In genomic region chr2:159736048-159736447, GRCh38 we compare ENCODE assay signal across 17 cellular contexts. TPM values are rescaled to one million over a fixed set of nuclear protein-coding genes. Genes with fewer than 3 reads are reported as not detected.
DNase-seq lines count a peak whose midpoint lies in the region; ATAC-seq, FAIRE-seq and TF ChIP-seq lines count a peak whose summit lies in the region.
"Had no signal": no experiment of that assay in that cellular context is flagged by ENCODE, and none has a peak within 500 bp of the region (broad histone marks: within the 10 kb centered on the region; RNA-seq: fewer than 3 reads in every experiment).

No MANE protein-coding gene starts in this region.

- peak overlapping the region; percentile 40; the same call in 1 of the 2 replicates for H3K4ac ChIP-seq in IMR-90 (ENCODE audit: low read depth, low read length)

- TF ChIP-seq RAD21 in IMR-90 (IDR thresholded peaks at IDR 0.05; ENCODE audit: low read length) (no peak), K562 (CRISPR knock-in tag; conservative IDR thresholded peaks at IDR 0.05 in 1 of 2, IDR thresholded peaks at IDR 0.05 in 1 of 2) (no peak)

- H2BK20ac ChIP-seq in IMR-90 (ENCODE audit: low read depth, low read length): no peak overlapping the region

- peaks cover 55% of the 10 kb centered on the region for H3K4me1 Mint-ChIP-seq in activated T-cell treated with anti-CD3 and anti-CD28 coated beads, Interleukin-2, amount 50 U/mL, for 24 hours (ENCODE audit: low read depth)

- H3K4me2 ChIP-seq in IMR-90 (ENCODE audit: low read depth, low read length): peak overlapping the region; percentile 23; the same call in 1 of the 2 replicates
- H3K4me2 ChIP-seq in K562 (ENCODE audit: insufficient read depth, low read length): no peak overlapping the region

- peak overlapping the region; percentile 56; the same call in 1 of the 2 replicates for H3K23ac ChIP-seq in IMR-90 (ENCODE audit: low read depth, low read length)

- intact Hi-C loops in IMR-90 (cut with micrococcal nuclease) (no loop called here), K562 (cut with micrococcal nuclease) (no loop called here)

- H3K36me3 ChIP-seq in IMR-90 (ENCODE audit: control insufficient read depth, insufficient read depth, low read length) (peaks cover 43% of the 10 kb centered on the region), K562 (ENCODE audit: control insufficient read depth, insufficient read depth, low read length) (peaks cover 90% of the 10 kb centered on the region)

- no peak for TF ChIP-seq EP300 in K562 (IDR thresholded peaks at IDR 0.05; ENCODE audit: low read length)

- no peaks in the 10 kb centered on the region for H3K27me3 Mint-ChIP-seq in activated T-cell treated with anti-CD3 and anti-CD28 coated beads, Interleukin-2, amount 50 U/mL, for 24 hours
- H3K27me3 Mint-ChIP-seq: naive B cell had no signal

- CTCF ChIA-PET in IMR-90 (lab: Yijun Ruan, JAX) (no interaction called here), K562 (lab: Yijun Ruan, JAX; ENCODE audit: low intra/inter-chr PET ratio) (no interaction called here)

- no peak overlapping the region for H4K91ac ChIP-seq in IMR-90 (ENCODE audit: insufficient read depth, low read depth, low read length)

- H3K79me1 ChIP-seq in IMR-90 (ENCODE audit: low read depth in 1 of 2, low read length in 2 of 2): peaks cover 31 to 56% of the 10 kb centered on the region in 2 experiments

- no CpG with 5 or more reads among the region's 3 CpGs for WGBS in IMR-90 (ENCODE audit: extremely low coverage in 2 of 2, insufficient read length in 1 of 2), 2 experiments
- 64% methylated on average over 3 of the region's 3 CpGs for WGBS in K562 (ENCODE audit: insufficient coverage, low coverage, missing lambda C conversion rate)

- no peak for DNase-seq in activated T-cell treated with anti-CD3 and anti-CD28 coated beads, Interleukin-2, amount 50 U/mL, for 24 hours
- DNase-seq in activated T-cell treated with anti-CD3 and anti-CD28 coated beads, Interleukin-2, amount 50 U/mL, for 1 hour: no peak
- peak; percentile 38 for DNase-seq in IMR-90
- DNase-seq in K562 (ENCODE audit: extremely low read depth in 1 of 4, low spot score in 3 of 4): no peak
- peak; percentile 66 for DNase-seq in iris pigment epithelial cell (ENCODE audit: low read depth)
- no peak for DNase-seq in cerebellar nuclear complex (lab: John Stamatoyannopoulos, UW)
- DNase-seq: activated CD4-positive, alpha-beta T cell treated with anti-CD3 and anti-CD28 coated beads for 48 hours; activated T-cell treated with anti-CD3 and anti-CD28 coated beads, Interleukin-2, amount 50 U/mL, for 4 hours; naive B cell; NCI-H510A had no signal

- H3K9ac ChIP-seq in IMR-90 (ENCODE audit: low read depth, low read length) (no peak overlapping the region), K562 (ENCODE audit: insufficient read depth in 1 of 2, low read depth in 2 of 2, low read length in 2 of 2) (no peak overlapping the region)

- peaks cover 28% of the 10 kb centered on the region for H3K9me1 ChIP-seq in IMR-90 (ENCODE audit: insufficient read depth, low read length)
- no peaks in the 10 kb centered on the region for H3K9me1 ChIP-seq in K562 (ENCODE audit: control insufficient read depth, insufficient read depth, low read length)

- no peaks in the 10 kb centered on the region for H3K9me3 Mint-ChIP-seq in activated T-cell treated with anti-CD3 and anti-CD28 coated beads, Interleukin-2, amount 50 U/mL, for 24 hours
- H3K9me3 Mint-ChIP-seq: activated T-cell treated with anti-CD3 and anti-CD28 coated beads, Interleukin-2, amount 50 U/mL, for 4 hours; naive B cell had no signal

- BruUV-seq in IMR-90 (replicated peaks; lab: Mats Ljungman, UMichigan): no TSS peak
- BruUV-seq in K562 (replicated peaks; lab: Mats Ljungman, UMichigan): no TSS peak

- H3K27me3 ChIP-seq in IMR-90 (ENCODE audit: control insufficient read depth, insufficient read depth, low read length) (no peaks in the 10 kb centered on the region), K562 (ENCODE audit: control insufficient read depth in 2 of 2, insufficient read depth in 2 of 2, low read length in 2 of 2) (no peaks in the 10 kb centered on the region)
- H3K27me3 ChIP-seq: ascending aorta, vagina had no signal

- peaks cover 94% of the 10 kb centered on the region for H3K36me3 Mint-ChIP-seq in activated T-cell treated with anti-CD3 and anti-CD28 coated beads, Interleukin-2, amount 50 U/mL, for 24 hours (ENCODE audit: low read depth)

- H3K4me1 ChIP-seq in IMR-90 (ENCODE audit: control insufficient read depth, insufficient read depth, low read length): no peaks in the 10 kb centered on the region; the same call in 1 of the 2 replicates
- peaks cover 0 to 9% of the 10 kb centered on the region in 2 experiments; a peak in 2 of 5 replicates for H3K4me1 ChIP-seq in K562 (replicated peaks in 1 of 2; ENCODE audit: control insufficient read depth in 2 of 2, insufficient read depth in 2 of 2, low read length in 2 of 2)
- H3K4me1 ChIP-seq: ascending aorta, prostate gland had no signal

- no peak overlapping the region for H4K5ac ChIP-seq in IMR-90 (ENCODE audit: low read depth, low read length)

- peaks cover 73% of the 10 kb centered on the region for H4K20me1 ChIP-seq in IMR-90 (ENCODE audit: insufficient read depth, low read length)
- H4K20me1 ChIP-seq in K562 (replicated peaks; ENCODE audit: control insufficient read depth, insufficient read depth, low read length): no peaks in the 10 kb centered on the region; the same call in 1 of the 2 replicates

- H3K18ac ChIP-seq in IMR-90 (ENCODE audit: low read depth, low read length): no peak overlapping the region

- H3K79me2 ChIP-seq in K562 (ENCODE audit: control insufficient read depth, insufficient read depth, low read length): peaks cover 97% of the 10 kb centered on the region

- 0 out of 4 replicates have a peak overlapping the region, but pooled peaks of 1 of the 2 experiments have one; percentile 11 for H4K8ac ChIP-seq in IMR-90 (ENCODE audit: low read depth in 2 of 2, low read length in 2 of 2)

- peak overlapping the region; percentile 66; the same call in 1 of the 2 replicates for H3K27ac ChIP-seq in IMR-90 (ENCODE audit: insufficient read depth, low read length)
- H3K27ac ChIP-seq in K562 (ENCODE audit: extremely low read depth, low read depth, low read length): no peak overlapping the region
- H3K27ac ChIP-seq: ascending aorta, prostate gland, vagina had no signal

- TF ChIP-seq POLR2A in IMR-90 (IDR thresholded peaks at IDR 0.05; ENCODE audit: low read depth, low read length) (no peak), K562 (conservative IDR thresholded peaks at IDR 0.05) (no peak)

- H2BK5ac ChIP-seq in IMR-90 (ENCODE audit: low read depth, low read length, poor library complexity, severe bottlenecking): peak overlapping the region; percentile 83

- H2AFZ ChIP-seq in IMR-90 (replicated peaks; ENCODE audit: low read length, poor library complexity) (no peak overlapping the region), K562 (ENCODE audit: low read depth, low read length) (no peak overlapping the region)

- no peak overlapping the region; the same call in 1 of the 2 replicates for H3K56ac ChIP-seq in IMR-90 (ENCODE audit: extremely low read depth, insufficient read depth, low read length)

- H2AK5ac ChIP-seq in IMR-90 (ENCODE audit: low read depth, low read length): peak overlapping the region; percentile 14; the same call in 1 of the 2 replicates

- H3K4me3 Mint-ChIP-seq in activated T-cell treated with anti-CD3 and anti-CD28 coated beads, Interleukin-2, amount 50 U/mL, for 24 hours: no peak overlapping the region
- H3K4me3 Mint-ChIP-seq: activated T-cell treated with anti-CD3 and anti-CD28 coated beads, Interleukin-2, amount 50 U/mL, for 4 hours; naive B cell; T-helper 2 cell treated with Interferon-gamma antibody and Interleukin-4, amounts not matched to agents 5 μg/mL and 100 μg/mL, for 36 hours had no signal

- H3K27ac Mint-ChIP-seq in activated T-cell treated with anti-CD3 and anti-CD28 coated beads, Interleukin-2, amount 50 U/mL, for 24 hours: peak overlapping the region; percentile 75

- POLR2A ChIA-PET in IMR-90 (lab: Charles Lee; ENCODE audit: unreplicated experiment) (no interaction called here), K562 (lab: Yijun Ruan, JAX) (interaction anchor here (1.7 kb wide), 1 partner anchor 22 kb away, joined by 5 read pairs; no protein-coding TSS in a partner anchor)

- TF ChIP-seq CTCF in IMR-90 (conservative IDR thresholded peaks at IDR 0.05; ENCODE audit: low read depth, low read length) (no peak), K562 (IDR thresholded peaks at IDR 0.05 in 2 of 3, conservative IDR thresholded peaks at IDR 0.05 in 1 of 3; ENCODE audit: insufficient read depth in 2 of 3, low read depth in 1 of 3, low read length in 3 of 3) (no peak)

- no peak overlapping the region for H2BK15ac ChIP-seq in IMR-90 (ENCODE audit: low read depth, low read length)

- H2AK9ac ChIP-seq in IMR-90 (replicated peaks; ENCODE audit: low read depth, low read length, poor library complexity): peak overlapping the region; percentile 66

- peak; percentile 22; the same call in 1 of the 2 replicates for ATAC-seq in IMR-90 (ENCODE audit: low read depth)
- ATAC-seq in K562: no peak
- ATAC-seq in HG03521 (IDR thresholded peaks at IDR 0.05; ENCODE audit: unreplicated experiment): no peak
- ATAC-seq in HG02938 (IDR thresholded peaks at IDR 0.05; ENCODE audit: unreplicated experiment): no peak

- no peak overlapping the region for H2BK120ac ChIP-seq in IMR-90 (ENCODE audit: low read depth, low read length)

- peak overlapping the region; percentile 72; the same call in 1 of the 2 replicates for H3K14ac ChIP-seq in IMR-90 (replicated peaks; ENCODE audit: low read depth, low read length)

- dilution Hi-C loops in IMR-90 (cut with HindIII; ENCODE audit: low sequenced_read_pairs, unreplicated experiment): no loop called here

- H3K9me3 ChIP-seq in IMR-90 (ENCODE audit: control insufficient read depth, insufficient read depth, low read length) (no peaks in the 10 kb centered on the region), K562 (replicated peaks; ENCODE audit: control insufficient read depth, insufficient read depth, low read depth, low read length) (no peaks in the 10 kb centered on the region)
- H3K9me3 ChIP-seq: ascending aorta, prostate gland, vagina had no signal

- H3K4me3 ChIP-seq in IMR-90 (ENCODE audit: insufficient read depth, low read depth, low read length) (no peak overlapping the region), K562 (no peak overlapping the region)
- H3K4me3 ChIP-seq: ascending aorta, prostate gland, vagina had no signal

- no peak for FAIRE-seq in K562 (lab: Jason Lieb, UNC)
- FAIRE-seq: frontal cortex had no signal

- in situ Hi-C loops in IMR-90 (cut with MboI; ENCODE audit: low sequenced_read_pairs): no loop called here
- in situ Hi-C loops in K562 (cut with MboI): no loop called here

RNA-seq across cellular contexts. Expression of gene MARCHF7, which starts 23.7 kb away (rescaled TPM):
- total RNA-seq in IMR-90 (2012; rRNA removed) (193 and 212 TPM in 2 replicates), K562 (2014; rRNA removed) (53.3 and 58.8 TPM in 2 replicates), K562 (2014; rRNA removed; fragmentation: Illumina TruSeq; extraction: Trizol) (117 and 143 TPM in 2 replicates), K562 (2015; rRNA removed; fragmentation: Illumina TruSeq; extraction: Trizol) (118 and 130 TPM in 2 replicates), K562 (2021) (80.5 and 84.9 TPM in 2 replicates)
- polyA plus RNA-seq in IMR-90 (2012; rRNA removed) (39.1 and 59.1 TPM in 2 replicates), K562 (2011; rRNA removed) (59.4 and 65.1 TPM in 2 replicates), K562 (2014; fragmentation: Illumina TruSeq; extraction: Trizol) (103 and 137 TPM in 2 replicates), K562 (2014; fragmentation: Nextera tagmentation; extraction: Ambion mirVana) (100 to 1,000 TPM in 1 of 2 experiments, 10 to 100 TPM in 1; 86.7 to 106 TPM), K562 (2014; rRNA removed) (50.7 and 58.2 TPM in 2 replicates)
- 9.6 and 13.8 TPM in 2 replicates for polyA plus RNA-seq in IMR-90 (2012; cell fraction: cytosol; rRNA removed)
- polyA plus RNA-seq in IMR-90 (2012; cell fraction: nucleus; rRNA removed; ENCODE audit: low replicate concordance): 9.7 and 49.9 TPM in 2 replicates
- total RNA-seq in K562 (2011; cell fraction: chromatin; rRNA removed; ENCODE audit: low replicate concordance): 54.6 and 159 TPM in 2 replicates
- 18.2 and 23.3 TPM in 2 replicates for total RNA-seq in K562 (2011; cell fraction: nucleolus; rRNA removed)
- total RNA-seq in K562 (2011; cell fraction: nucleoplasm; rRNA removed): 32.9 and 50.8 TPM in 2 replicates
- 8.2 and 21.8 TPM in 2 replicates for polyA plus RNA-seq in K562 (2011; cell fraction: cytosol; rRNA removed)
- polyA plus RNA-seq in K562 (2011; cell fraction: nucleus; rRNA removed): 40.9 and 56.7 TPM in 2 replicates
- 59.4 and 78.8 TPM in 2 replicates for polyA plus RNA-seq in K562 (2012)
- polyA minus RNA-seq in K562 (2011; rRNA and poly(A)+ RNA removed): 67.6 and 108 TPM in 2 replicates
- 46.2 and 52.4 TPM in 2 replicates for polyA minus RNA-seq in K562 (2011; cell fraction: cytosol; rRNA and poly(A)+ RNA removed)
- 32.7 and 58.6 TPM in 2 replicates for polyA minus RNA-seq in K562 (2011; cell fraction: nucleus; rRNA and poly(A)+ RNA removed)

Comparison
In these comparisons a context has a peak if more than half of its experiments do, and no peak if none do; other contexts are left out.
1. DNase-seq: peak in IMR-90 (single experiment) and iris pigment epithelial cell (single experiment); none in activated T-cell treated with anti-CD3 and anti-CD28 coated beads, Interleukin-2, amount 50 U/mL, for 24 hours (single experiment), activated T-cell treated with anti-CD3 and anti-CD28 coated beads, Interleukin-2, amount 50 U/mL, for 1 hour (single experiment), K562 (0 of 4) and cerebellar nuclear complex (0 of 2).